Comparison of ENCODE assay signal across 8 cellular contexts in genomic region chr7:137978464-137979237, GRCh38. TPM values are rescaled to one million over a fixed set of nuclear protein-coding genes. Genes with fewer than 3 reads are reported as not detected.
A peak's percentile ranks its signal among the peaks of the same experiment; 100 is the strongest.
DNase-seq lines count a peak whose midpoint lies in the region; ATAC-seq, FAIRE-seq and TF ChIP-seq lines count a peak whose summit lies in the region.

No MANE protein-coding gene starts in this region.

- intact Hi-C loops in GM12878 (cut with micrococcal nuclease; ENCODE audit: unreplicated experiment), result no loop called here

- H3K27me3 ChIP-seq in GM12878 (replicated peaks in 1 of 2; ENCODE audit: control insufficient read depth in 2 of 2, insufficient read depth in 2 of 2, low read length in 1 of 2) (no peaks in the 10 kb centered on the region), BE2C (no peaks in the 10 kb centered on the region)

- SMC1A ChIA-PET in GM12878 (lab: Charles Lee; ENCODE audit: uncharacterized antibody, unreplicated experiment), result interaction anchor here (0.8 to 23.6 kb wide), 9 partner anchors 9 to 79 kb away, joined by 3 to 516 read pairs (median 4); partner anchors contain the start of gene CREB3L2

- H3K4me1 ChIP-seq in GM12878 (ENCODE audit: control insufficient read depth, insufficient read depth, low read length) (peaks cover 69% of the 10 kb centered on the region), BE2C (no peaks in the 10 kb centered on the region)

- no peaks in the 10 kb centered on the region for H4K20me1 ChIP-seq in GM12878 (ENCODE audit: control insufficient read depth, insufficient read depth)

- peaks cover 12 to 22% of the 10 kb centered on the region in 2 experiments for H3K36me3 ChIP-seq in GM12878 (ENCODE audit: control insufficient read depth in 2 of 2, insufficient read depth in 2 of 2, low read length in 1 of 2)
- no peaks in the 10 kb centered on the region for H3K36me3 ChIP-seq in BE2C

- H3K9me3 Mint-ChIP-seq in HFFc6, result peaks cover 9% of the 10 kb centered on the region; the same call in 1 of the 2 replicates
- H3K9me3 Mint-ChIP-seq in stimulated activated naive B cell treated with anti-CD40 and anti-IgM and Interleukin-4, amounts not matched to agents 10 μg/mL and 1 μg/mL and 100 μg/mL, for 72 hours, result peaks cover 4 to 13% of the 10 kb centered on the region in 2 donors

- POLR2A ChIA-PET in GM12878 (lab: Charles Lee), result interaction anchor here (0.7 to 1.2 kb wide), 3 partner anchors 14 to 23 kb away, joined by 3 read pairs; partner anchors contain the start of gene CREB3L2

- H3K9ac ChIP-seq in GM12878 (ENCODE audit: control insufficient read depth, insufficient read depth, low read length), result no peak overlapping the region

- H3K4me3 ChIP-seq in GM12878 (no peak overlapping the region), BE2C (ENCODE audit: low read depth, low read length) (no peak overlapping the region)

- WGBS in GM12878 (ENCODE audit: insufficient coverage, insufficient replicate concordance, low lambda C conversion rate, missing lambda C conversion rate), result 85% methylated on average over 10 of the region's 10 CpGs

- ATAC-seq in GM12878 (no peak), HG02938 (IDR thresholded peaks at IDR 0.05; ENCODE audit: unreplicated experiment) (no peak)
- no peak for ATAC-seq in stimulated activated naive B cell treated with anti-CD40 and anti-IgM and Interleukin-4, amounts not matched to agents 10 μg/mL and 1 μg/mL and 100 μg/mL, for 72 hours (replicated peaks)

- in situ Hi-C loops in GM12878 (cut with MboI), result no loop called here

- no peak for TF ChIP-seq EP300 in GM12878 (IDR thresholded peaks at IDR 0.05; ENCODE audit: borderline replicate concordance in 1 of 2, control insufficient read depth in 1 of 2, low read depth in 2 of 2, low read length in 2 of 2)

- peaks cover 60% of the 10 kb centered on the region for H3K36me3 Mint-ChIP-seq in HFFc6 (ENCODE audit: low read depth)
- H3K36me3 Mint-ChIP-seq in stimulated activated naive B cell treated with anti-CD40 and anti-IgM and Interleukin-4, amounts not matched to agents 10 μg/mL and 1 μg/mL and 100 μg/mL, for 72 hours, result peaks cover 43 to 58% of the 10 kb centered on the region in 2 donors

- H2AFZ ChIP-seq in GM12878 (ENCODE audit: control insufficient read depth, low read depth, low read length), result no peak overlapping the region

- H3K9me3 ChIP-seq in GM12878 (replicated peaks; ENCODE audit: control insufficient read depth, insufficient read depth, low read length) (peaks cover 26% of the 10 kb centered on the region), BE2C (no peaks in the 10 kb centered on the region)

- no peak for TF ChIP-seq POLR2A in GM12878 (IDR thresholded peaks at IDR 0.05; ENCODE audit: low read depth, low read length)

- CTCF ChIA-PET in GM12878 (lab: Yijun Ruan, JAX), result interaction anchor here (0.6 to 16.2 kb wide), 6 partner anchors 11 to 74 kb away, joined by 3 to 271 read pairs (median 4); partner anchors contain the start of gene CREB3L2

- H3K79me2 ChIP-seq in GM12878 (ENCODE audit: control insufficient read depth, insufficient read depth, low read length), result peaks cover 95% of the 10 kb centered on the region

- peak overlapping the region; percentile 91 for H3K27ac Mint-ChIP-seq in HFFc6
- H3K27ac Mint-ChIP-seq in stimulated activated naive B cell treated with anti-CD40 and anti-IgM and Interleukin-4, amounts not matched to agents 10 μg/mL and 1 μg/mL and 100 μg/mL, for 72 hours, result peak overlapping the region; percentile 33

- H3K4me3 Mint-ChIP-seq in HFFc6, result peak overlapping the region; percentile 68
- no peak overlapping the region for H3K4me3 Mint-ChIP-seq in stimulated activated naive B cell treated with anti-CD40 and anti-IgM and Interleukin-4, amounts not matched to agents 10 μg/mL and 1 μg/mL and 100 μg/mL, for 72 hours

- H3K27ac ChIP-seq in GM12878 (ENCODE audit: control insufficient read depth, insufficient read depth), result peak overlapping the region; percentile 9; the same call in 1 of the 2 replicates

- FAIRE-seq in GM12878 (lab: Jason Lieb, UNC), result no peak

- DNase-seq in HFFc6 (peak; percentile 95), GM12878 (ENCODE audit: low read depth, low spot score) (no peak), iris pigment epithelial cell (ENCODE audit: low read depth) (peak; percentile 98), BE2C (no peak), SKM-1 (lab: John Stamatoyannopoulos, UW; ENCODE audit: unreplicated experiment) (no peak)
- DNase-seq in stimulated activated naive B cell treated with anti-CD40 and anti-IgM and Interleukin-4, amounts not matched to agents 10 μg/mL and 1 μg/mL and 100 μg/mL, for 72 hours, result no peak
- DNase-seq in activated CD4-positive, CD25-positive, alpha-beta regulatory T cell treated with anti-CD3 and anti-CD28 coated beads, Interleukin-2, amount 50 U/mL, for 72 hours, result no peak

- RAD21 ChIA-PET in GM12878 (lab: Charles Lee; ENCODE audit: unreplicated experiment), result interaction anchor here (0.8 to 7.8 kb wide), 2 partner anchors 18 to 75 kb away, joined by 3 to 148 read pairs; partner anchors contain the start of gene CREB3L2

- no peaks in the 10 kb centered on the region; the same call in 1 of the 2 replicates for H3K4me1 Mint-ChIP-seq in HFFc6 (ENCODE audit: low read depth)
- H3K4me1 Mint-ChIP-seq in stimulated activated naive B cell treated with anti-CD40 and anti-IgM and Interleukin-4, amounts not matched to agents 10 μg/mL and 1 μg/mL and 100 μg/mL, for 72 hours, result peaks cover 36 to 57% of the 10 kb centered on the region in 2 donors

- peaks cover 4% of the 10 kb centered on the region; the same call in 1 of the 2 replicates for H3K27me3 Mint-ChIP-seq in HFFc6 (ENCODE audit: insufficient read depth)
- H3K27me3 Mint-ChIP-seq in stimulated activated naive B cell treated with anti-CD40 and anti-IgM and Interleukin-4, amounts not matched to agents 10 μg/mL and 1 μg/mL and 100 μg/mL, for 72 hours, result no peaks in the 10 kb centered on the region

- BruUV-seq in GM12878 (replicated peaks; lab: Mats Ljungman, UMichigan), result no TSS peak

- TF ChIP-seq RAD21 in GM12878 (IDR thresholded peaks at IDR 0.05; ENCODE audit: insufficient read depth, low read depth, low read length), result no peak

- H3K4me2 ChIP-seq in GM12878 (ENCODE audit: control insufficient read depth, insufficient read depth), result no peak overlapping the region

- TF ChIP-seq CTCF in HFFc6 (IDR thresholded peaks at IDR 0.05), result no peak
- no peak for TF ChIP-seq CTCF in GM12878 (IDR thresholded peaks at IDR 0.05 in 2 of 3, conservative IDR thresholded peaks at IDR 0.05 in 1 of 3; ENCODE audit: control insufficient read depth in 2 of 3, extremely low read depth in 1 of 3, insufficient read depth in 1 of 3, low read depth in 3 of 3, low read length in 3 of 3)
- TF ChIP-seq CTCF in BE2C (IDR thresholded peaks at IDR 0.05; ENCODE audit: low read depth, low read length), result no peak

TF ChIP-seq in GM12878, 131 proteins besides CTCF, POLR2A, EP300 and RAD21 (continues in another document):
- TF ChIP-seq TCF7 (IDR thresholded peaks at IDR 0.05; ENCODE audit: borderline replicate concordance) (no peak), ZNF24 (IDR thresholded peaks at IDR 0.05) (no peak), SMAD1 (IDR thresholded peaks at IDR 0.05; ENCODE audit: low read depth, partially characterized antibody) (no peak), ELK1 (IDR thresholded peaks at IDR 0.05; ENCODE audit: low read depth, low read length) (no peak), JUNB (IDR thresholded peaks at IDR 0.05) (no peak), EZH2 (IDR thresholded peaks at IDR 0.05; ENCODE audit: borderline replicate concordance, control insufficient read depth, low read depth, low read length) (no peak), ATF3 (IDR thresholded peaks at IDR 0.05; ENCODE audit: borderline replicate concordance, extremely low read depth, low read depth, low read length) (no peak), NR2C1 (IDR thresholded peaks at IDR 0.05) (no peak), NR2C2 (IDR thresholded peaks at IDR 0.05; ENCODE audit: borderline replicate concordance, control insufficient read depth, insufficient read length, low read depth) (no peak), EED (IDR thresholded peaks at IDR 0.05; ENCODE audit: low read depth) (no peak)

RNA-seq across cellular contexts. Expression of gene CREB3L2, which starts 23.2 kb away (rescaled TPM):
- 100 to 1,000 TPM; 112 to 139 (median 123) TPM for total RNA-seq in HFFc6 (2021; fragmentation: NEBNext Ultra II Directional; extraction: Animal tissue kit (Norgen Biotek cat#: 25700))
- 131 and 139 TPM in 2 replicates for total RNA-seq in GM12878 (2013; cell fraction: nucleolus; rRNA removed)
- total RNA-seq in GM12878 (2014; rRNA removed), result 13.3 and 16.7 TPM in 2 replicates
- 17.9 and 18.0 TPM in 2 replicates for total RNA-seq in GM12878 (2014; rRNA removed; fragmentation: Illumina TruSeq; extraction: Trizol)
- total RNA-seq in GM12878 (2021), result 65.2 and 67.1 TPM in 2 replicates
- polyA plus RNA-seq in GM12878 (2011; ENCODE audit: low read depth), result 21.3 TPM
- 21.5 and 34.9 TPM in 2 replicates for polyA plus RNA-seq in GM12878 (2011; rRNA removed)
- 25.6 and 30.7 TPM in 2 replicates for polyA plus RNA-seq in GM12878 (2011; cell fraction: cytosol; rRNA removed)
- 27.1 and 30.9 TPM in 2 replicates for polyA plus RNA-seq in GM12878 (2011; cell fraction: nucleus; rRNA removed)
- polyA plus RNA-seq in GM12878 (2012), result 26.7 and 29.0 TPM in 2 replicates
- 34.5 and 38.4 TPM in 2 replicates for polyA plus RNA-seq in GM12878 (2014; fragmentation: Illumina TruSeq; extraction: Trizol)
- 1 to 10 TPM; 6.4 to 8.1 TPM for polyA plus RNA-seq in GM12878 (2014; fragmentation: Nextera tagmentation; extraction: Ambion mirVana)
- 21.8 and 29.4 TPM in 2 replicates for polyA plus RNA-seq in GM12878 (2014; rRNA removed)
- polyA plus RNA-seq in GM12878 (2016; fragmentation: Nextera tagmentation; extraction: Ambion mirVana), result 10 to 100 TPM; 30.5 to 37.1 TPM
- 43.1 and 49.2 TPM in 2 replicates for polyA minus RNA-seq in GM12878 (2011; rRNA and poly(A)+ RNA removed)
- 20.9 and 21.9 TPM in 2 replicates for polyA minus RNA-seq in GM12878 (2011; cell fraction: cytosol; rRNA and poly(A)+ RNA removed)
- polyA minus RNA-seq in GM12878 (2011; cell fraction: nucleus; rRNA and poly(A)+ RNA removed), result 34.6 and 56.4 TPM in 2 replicates
- 9.6 TPM for polyA plus RNA-seq in BE2C (2012; ENCODE audit: insufficient read depth, insufficient read length, low read depth)

Comparison
In these comparisons a context has a peak if more than half of its experiments do, and no peak if none do; other contexts are left out.
1. DNase-seq: peak in HFFc6 (single experiment) and iris pigment epithelial cell (single experiment); none in GM12878 (single experiment), stimulated activated naive B cell treated with anti-CD40 and anti-IgM and Interleukin-4, amounts not matched to agents 10 μg/mL and 1 μg/mL and 100 μg/mL, for 72 hours (single experiment), activated CD4-positive, CD25-positive, alpha-beta regulatory T cell treated with anti-CD3 and anti-CD28 coated beads, Interleukin-2, amount 50 U/mL, for 72 hours (single experiment), BE2C (single experiment) and SKM-1 (single experiment).